8 cellular contexts compared by ENCODE assay signal in the genomic region with DNA sequence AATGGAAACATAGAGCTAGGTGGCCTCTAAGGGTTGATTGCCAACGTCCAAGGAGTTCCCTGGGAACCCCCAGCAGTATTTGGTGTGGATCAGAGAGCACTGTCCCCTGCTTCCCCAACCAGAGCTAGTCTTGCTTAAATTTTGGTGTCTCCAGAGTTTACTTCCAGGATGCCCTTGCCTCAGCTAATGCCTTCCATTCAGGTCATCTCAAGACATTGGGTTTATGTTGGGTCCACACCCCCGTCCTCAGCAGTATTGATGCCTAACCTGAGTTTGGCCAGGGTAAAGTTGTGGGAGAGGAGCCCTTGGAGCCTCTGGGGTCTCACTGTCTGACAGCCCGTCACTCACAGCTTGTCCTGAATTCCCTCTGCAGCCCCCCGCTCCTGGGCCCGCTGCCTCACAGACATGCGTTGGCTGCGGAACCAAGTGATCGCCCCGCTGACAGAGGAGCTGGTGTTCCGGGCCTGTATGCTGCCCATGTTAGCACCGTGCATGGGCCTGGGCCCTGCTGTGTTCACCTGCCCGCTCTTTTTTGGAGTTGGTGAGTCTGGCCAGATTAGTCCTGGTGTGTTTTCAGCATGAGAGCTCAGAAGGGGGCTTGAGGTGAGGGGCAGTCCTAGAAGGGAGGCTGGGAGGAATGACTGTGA. TPM values are rescaled to one million over a fixed set of nuclear protein-coding genes. Genes with fewer than 3 reads are reported as not detected.
DNase-seq lines count a peak whose midpoint lies in the region; ATAC-seq, FAIRE-seq and TF ChIP-seq lines count a peak whose summit lies in the region.

No MANE protein-coding gene starts in this region.

- TF ChIP-seq POLR2A in H54 (IDR thresholded peaks at IDR 0.05; ENCODE audit: low read depth, low read length), result no peak

- H3K36me3 ChIP-seq in CD8-positive, alpha-beta memory T cell (ENCODE audit: insufficient read depth, low read length), result peaks cover 6% of the 10 kb centered on the region
- H3K36me3 ChIP-seq in OCI-LY1 (ENCODE audit: insufficient read depth, low read length), result peaks cover 40% of the 10 kb centered on the region; the same call in 1 of the 2 replicates
- no peaks in the 10 kb centered on the region for H3K36me3 ChIP-seq in neural progenitor cell

- peak overlapping the region; percentile 99 for H3K4me2 ChIP-seq in OCI-LY1 (ENCODE audit: low read length)
- peak overlapping the region; percentile 99 for H3K4me2 ChIP-seq in neural progenitor cell

- H3K9ac ChIP-seq in OCI-LY1 (ENCODE audit: low read length) (peak overlapping the region; percentile 96; the same call in 1 of the 2 replicates), neural progenitor cell (no peak overlapping the region)

- no peaks in the 10 kb centered on the region for H4K20me1 ChIP-seq in OCI-LY1 (ENCODE audit: insufficient read depth, low read length)
- H4K20me1 ChIP-seq in neural progenitor cell (ENCODE audit: low read depth), result peaks cover 39% of the 10 kb centered on the region

- H3K9me3 ChIP-seq in CD8-positive, alpha-beta memory T cell (ENCODE audit: low read length), result no peaks in the 10 kb centered on the region
- H3K9me3 ChIP-seq in OCI-LY1 (ENCODE audit: low read length) (no peaks in the 10 kb centered on the region), neural progenitor cell (ENCODE audit: low read depth) (no peaks in the 10 kb centered on the region)

- H3K27me3 ChIP-seq in CD8-positive, alpha-beta memory T cell (ENCODE audit: insufficient read depth, low read length, poor library complexity, severe bottlenecking), result no peaks in the 10 kb centered on the region
- no peaks in the 10 kb centered on the region for H3K27me3 ChIP-seq in OCI-LY1 (ENCODE audit: insufficient read depth, low read length)
- no peaks in the 10 kb centered on the region for H3K27me3 ChIP-seq in dorsolateral prefrontal cortex
- H3K27me3 ChIP-seq in neural progenitor cell, result no peaks in the 10 kb centered on the region

- intact Hi-C loops in dorsolateral prefrontal cortex (cut with DNase I), result loop anchor here (5.0 to 10.0 kb wide), 3 partner anchors 113 to 500 kb away; a partner anchor contains a TSS

- CTCF ChIA-PET in CD8-positive, alpha-beta memory T cell (lab: Charles Lee), result interaction anchor here (1.2 kb wide), 1 partner anchor 167 kb away, joined by 3 read pairs; a partner anchor contains a TSS

- DNase-seq in CD8-positive, alpha-beta memory T cell, result peak in 1 of 5 donors; percentile 39
- DNase-seq in dorsolateral prefrontal cortex (peak in 3 of 10 donors; percentile 24 to 42 (median 39)), neural progenitor cell (ENCODE audit: low spot score) (no peak), H54 (ENCODE audit: insufficient read length, low spot score) (no peak), H4 (ENCODE audit: low spot score) (no peak)

- peaks cover 0 to 1% of the 10 kb centered on the region in 2 donors for H3K27me3 Mint-ChIP-seq in CD8-positive, alpha-beta memory T cell
- peaks cover 5% of the 10 kb centered on the region for H3K27me3 Mint-ChIP-seq in neural progenitor cell (ENCODE audit: insufficient read depth, low read depth)

- TF ChIP-seq CTCF in OCI-LY1 (IDR thresholded peaks at IDR 0.05; ENCODE audit: low read length) (no peak), dorsolateral prefrontal cortex (IDR thresholded peaks at IDR 0.05 in 54 of 56, conservative IDR thresholded peaks at IDR 0.05 in 2 of 56; ENCODE audit: low read depth in 1 of 56, partially characterized antibody in 56 of 56) (no peak), neural progenitor cell (IDR thresholded peaks at IDR 0.05) (no peak)

- H3K4me3 ChIP-seq in CD8-positive, alpha-beta memory T cell (ENCODE audit: low read length), result peak overlapping the region; percentile 91
- H3K4me3 ChIP-seq in OCI-LY1 (ENCODE audit: low read depth, low read length, poor library complexity, severe bottlenecking) (peak overlapping the region; percentile 92), dorsolateral prefrontal cortex (peak overlapping the region in 40 of 59 donors; percentile 77 to 100 (median 98)), neural progenitor cell (peak overlapping the region; percentile 96)

- H3K9me2 ChIP-seq in OCI-LY1 (ENCODE audit: low read depth, low read length), result no peaks in the 10 kb centered on the region

- H2AFZ ChIP-seq in OCI-LY1 (ENCODE audit: low read length) (no peak overlapping the region), neural progenitor cell (replicated peaks) (no peak overlapping the region)

- peaks cover 36 to 47% (median 38%) of the 10 kb centered on the region in 3 donors for H3K4me1 Mint-ChIP-seq in CD8-positive, alpha-beta memory T cell
- peaks cover 22% of the 10 kb centered on the region for H3K4me1 Mint-ChIP-seq in neural progenitor cell

- H3K36me3 Mint-ChIP-seq in CD8-positive, alpha-beta memory T cell, result peaks cover 0 to 54% (median 0%) of the 10 kb centered on the region in 3 donors
- H3K36me3 Mint-ChIP-seq in neural progenitor cell, result peaks cover 13% of the 10 kb centered on the region

- no peak for FAIRE-seq in H54 (lab: Jason Lieb, UNC)

- H3K9me3 Mint-ChIP-seq in CD8-positive, alpha-beta memory T cell, result no peaks in the 10 kb centered on the region
- H3K9me3 Mint-ChIP-seq in neural progenitor cell, result no peaks in the 10 kb centered on the region

- H3K4me1 ChIP-seq in CD8-positive, alpha-beta memory T cell (ENCODE audit: insufficient read depth, low read length), result peaks cover 39% of the 10 kb centered on the region
- peaks cover 39% of the 10 kb centered on the region for H3K4me1 ChIP-seq in OCI-LY1 (ENCODE audit: insufficient read depth, low read length, severe bottlenecking)
- H3K4me1 ChIP-seq in neural progenitor cell, result peaks cover 6% of the 10 kb centered on the region

- H3K27ac Mint-ChIP-seq in CD8-positive, alpha-beta memory T cell, result peak overlapping the region; percentile 96 to 98 (median 96)
- H3K27ac Mint-ChIP-seq in neural progenitor cell, result no peak overlapping the region

- peak overlapping the region; percentile 82 to 98 (median 92) for H3K4me3 Mint-ChIP-seq in CD8-positive, alpha-beta memory T cell
- peak overlapping the region; percentile 91 for H3K4me3 Mint-ChIP-seq in neural progenitor cell

- peak overlapping the region; percentile 98 for H3K27ac ChIP-seq in CD8-positive, alpha-beta memory T cell (ENCODE audit: low read depth, low read length)
- H3K27ac ChIP-seq in OCI-LY1 (ENCODE audit: low read depth, low read length, poor library complexity, severe bottlenecking) (no peak overlapping the region), dorsolateral prefrontal cortex (peak overlapping the region in 14 of 59 donors; percentile 83 to 98 (median 95)), neural progenitor cell (no peak overlapping the region)

- H3K79me2 ChIP-seq in OCI-LY1 (ENCODE audit: insufficient read depth, low read length), result peaks cover 16% of the 10 kb centered on the region
- peaks cover 36% of the 10 kb centered on the region for H3K79me2 ChIP-seq in neural progenitor cell (ENCODE audit: low read depth)

- POLR2A ChIA-PET in CD8-positive, alpha-beta memory T cell (lab: Charles Lee), result interaction anchor here (4.6 kb wide), 1 partner anchor 10 kb away, joined by 45 read pairs; no protein-coding TSS in a partner anchor

- no peaks in the 10 kb centered on the region for H3F3A ChIP-seq in OCI-LY1 (ENCODE audit: insufficient read depth, low read length)
- H3F3A ChIP-seq in neural progenitor cell (ENCODE audit: low read depth), result peaks cover 6% of the 10 kb centered on the region

- ATAC-seq in esophagus mucosa (no peak), HG02981 (IDR thresholded peaks at IDR 0.05; ENCODE audit: unreplicated experiment) (no peak)

RNA-seq across cellular contexts. Expression of a gene that starts 1.4 kb away (rescaled TPM):
- total RNA-seq in CD8-positive, alpha-beta memory T cell, result 10 to 100 TPM; 34.1 to 41.2 TPM
- polyA plus RNA-seq in CD8-positive, alpha-beta memory T cell, result 32.8 TPM
- total RNA-seq in dorsolateral prefrontal cortex, result 10 to 100 TPM in 118 of 120 experiments, 1 to 10 TPM in 2; 9.8 to 28.2 (median 16.6) TPM
- total RNA-seq in neural progenitor cell (ENCODE audit: low replicate concordance), result 13.7 and 35.0 TPM in 2 replicates
- total RNA-seq in esophagus mucosa, result 14.5 TPM
- 23.5 and 27.5 TPM in 2 replicates for total RNA-seq in H4 (2014; rRNA removed; shearing (Covaris generic))

RNA-seq across cellular contexts. Expression of a gene that starts 12.2 kb away (rescaled TPM):
- 10 to 100 TPM; 35.5 to 42.8 TPM for total RNA-seq in CD8-positive, alpha-beta memory T cell
- 2.2 TPM for polyA plus RNA-seq in CD8-positive, alpha-beta memory T cell
- 10 to 100 TPM; 16.7 to 51.3 (median 30.2) TPM for total RNA-seq in dorsolateral prefrontal cortex
- total RNA-seq in neural progenitor cell (ENCODE audit: low replicate concordance), result 6.7 and 27.9 TPM in 2 replicates
- 8.6 TPM for total RNA-seq in esophagus mucosa
- 4.7 and 12.4 TPM in 2 replicates for total RNA-seq in H4 (2014; rRNA removed; shearing (Covaris generic))
